13 cellular contexts compared by ENCODE assay signal in the genomic region with DNA sequence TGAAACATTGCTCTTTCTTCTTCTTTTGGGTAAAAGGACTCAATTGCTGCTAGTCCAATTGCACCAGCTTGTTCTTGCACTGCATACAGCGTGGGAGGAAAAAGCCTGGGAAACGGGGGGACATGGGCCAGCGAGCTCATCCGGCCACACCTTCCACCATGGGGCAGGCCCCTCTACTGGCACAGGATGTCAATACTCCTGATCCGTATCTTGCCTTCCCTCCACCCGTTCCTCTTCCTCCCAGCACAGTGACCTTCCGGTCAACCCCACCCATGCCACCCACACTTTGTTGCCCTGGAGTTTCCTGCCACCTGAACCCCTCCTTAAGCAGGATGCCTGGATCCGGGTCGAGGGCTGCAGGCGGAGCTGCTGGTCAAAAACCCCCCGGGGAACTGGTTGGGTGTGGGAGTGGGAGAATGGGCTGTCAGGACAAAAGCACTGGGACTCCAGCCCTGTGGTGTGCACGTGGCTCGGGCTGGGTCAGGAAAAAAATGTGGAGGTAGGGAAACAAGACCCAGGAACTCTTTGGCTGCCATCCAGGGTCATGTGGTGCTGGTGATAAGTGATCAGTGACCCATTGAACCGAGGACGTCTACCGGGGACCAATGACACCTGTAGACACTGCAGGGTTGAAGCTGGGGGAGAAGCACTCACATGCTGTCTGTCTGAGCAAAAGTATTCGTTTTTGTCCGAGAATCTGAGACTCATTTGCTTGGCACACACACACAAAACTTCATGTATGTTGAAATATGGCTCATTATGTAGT. TPM values are rescaled to one million over a fixed set of nuclear protein-coding genes. Genes with fewer than 3 reads are reported as not detected.
DNase-seq lines count a peak whose midpoint lies in the region; ATAC-seq and TF ChIP-seq lines count a peak whose summit lies in the region.
"Had no signal": no experiment of that assay in that cellular context is flagged by ENCODE, and none has a peak within 500 bp of the region (broad histone marks: within the 10 kb centered on the region; RNA-seq: fewer than 3 reads in every experiment).

No MANE protein-coding gene starts in this region.

- no peak overlapping the region for H3K14ac ChIP-seq in mesenchymal stem cell (ENCODE audit: low read length in 2 of 2)

- H3K9me2 ChIP-seq in OCI-LY7 (ENCODE audit: insufficient read depth, low read length) = no peaks in the 10 kb centered on the region

- H2BK15ac ChIP-seq in mesenchymal stem cell (ENCODE audit: low read depth, poor library complexity, severe bottlenecking) = no peak overlapping the region

- no peak overlapping the region for H4K91ac ChIP-seq in mesenchymal stem cell (ENCODE audit: low read length)

- no TSS peak for BruUV-seq in OCI-LY7 (replicated peaks; lab: Mats Ljungman, UMichigan)

- H2BK120ac ChIP-seq in mesenchymal stem cell (ENCODE audit: low read depth, low read length) = no peak overlapping the region

- peak overlapping the region in 6 of 7 donors; percentile 52 to 74 (median 64) for H3K4me3 Mint-ChIP-seq in CD8-positive, alpha-beta memory T cell
- peak overlapping the region; percentile 45 for H3K4me3 Mint-ChIP-seq in natural killer cell
- no peak overlapping the region for H3K4me3 Mint-ChIP-seq in glutamatergic neuron (ENCODE audit: unreplicated experiment)

- 79% methylated on average over 16 of the region's 18 CpGs for WGBS in mesenchymal stem cell

- CTCF ChIA-PET in CD8-positive, alpha-beta memory T cell (lab: Charles Lee) = interaction anchor here (0.9 to 6.5 kb wide), 5 partner anchors 14 to 149 kb away, joined by 3 to 57 read pairs (median 5); partner anchors contain the start of gene PFKFB3
- CTCF ChIA-PET in OCI-LY7 (lab: Charles Lee; ENCODE audit: unreplicated experiment) = interaction anchor here (1.1 to 1.4 kb wide), 3 partner anchors 8 to 34 kb away, joined by 3 to 5 read pairs (median 4); partner anchors contain the start of gene IL2RA

- intact Hi-C loops in OCI-LY7 (cut with micrococcal nuclease; ENCODE audit: unreplicated experiment) = loop anchor here (5.0 to 10.0 kb wide), 2 partner anchors 212 to 469 kb away; no protein-coding TSS in a partner anchor
- intact Hi-C loops in natural killer cell (cut with micrococcal nuclease) = loop anchor here (2.0 kb wide), 1 partner anchor 77 kb away; the partner anchor contains the start of gene IL15RA

- no peak for DNase-seq in CD8-positive, alpha-beta memory T cell
- no peak for DNase-seq in OCI-LY7 (ENCODE audit: low spot score)
- peak; percentile 43 for DNase-seq in ecto neural progenitor cell (ENCODE audit: low spot score)
- no peak for DNase-seq in natural killer cell
- no peak for DNase-seq in NCI-H2107 (lab: John Stamatoyannopoulos, UW)
- no peak for DNase-seq in mesenchymal stem cell
- DNase-seq in glutamatergic neuron = no peak
- DNase-seq: hippocampal formation, NCI-H2029, retina, T-helper 9 cell had no signal

- H3K4me2 ChIP-seq in OCI-LY7 (ENCODE audit: low read length) = peak overlapping the region; percentile 81
- H3K4me2 ChIP-seq in mesenchymal stem cell (ENCODE audit: low read length, poor library complexity, severe bottlenecking) = no peak overlapping the region

- H3K9me3 ChIP-seq in CD8-positive, alpha-beta memory T cell (ENCODE audit: low read length) = no peaks in the 10 kb centered on the region
- no peaks in the 10 kb centered on the region for H3K9me3 ChIP-seq in OCI-LY7 (ENCODE audit: low read length)
- no peaks in the 10 kb centered on the region for H3K9me3 ChIP-seq in mesenchymal stem cell (ENCODE audit: control insufficient read depth, low read length)

- no peak overlapping the region for H2BK12ac ChIP-seq in mesenchymal stem cell (ENCODE audit: low read length in 2 of 2)

- H2AFZ ChIP-seq in OCI-LY7 (ENCODE audit: low read length) = peak overlapping the region; percentile 22; the same call in 1 of the 2 replicates
- H2AFZ ChIP-seq in mesenchymal stem cell (ENCODE audit: low read depth, low read length) = no peak overlapping the region

- H3K9me3 Mint-ChIP-seq in CD8-positive, alpha-beta memory T cell = no peaks in the 10 kb centered on the region
- H3K9me3 Mint-ChIP-seq in natural killer cell = no peaks in the 10 kb centered on the region
- H3K9me3 Mint-ChIP-seq in glutamatergic neuron (ENCODE audit: unreplicated experiment) = peaks cover 2% of the 10 kb centered on the region

- H2AK5ac ChIP-seq in mesenchymal stem cell (ENCODE audit: low read length, severe bottlenecking) = no peak overlapping the region

- no peak overlapping the region for H3K18ac ChIP-seq in mesenchymal stem cell (ENCODE audit: low read depth in 1 of 2, low read length in 2 of 2)

- peaks cover 28% of the 10 kb centered on the region; the same call in 1 of the 2 replicates for H3K79me2 ChIP-seq in OCI-LY7 (ENCODE audit: insufficient read depth, low read depth, low read length)

- no peaks in the 10 kb centered on the region for H4K20me1 ChIP-seq in OCI-LY7 (ENCODE audit: insufficient read depth, low read length)

- H3K36me3 Mint-ChIP-seq in CD8-positive, alpha-beta memory T cell = peaks cover 0 to 5% (median 0%) of the 10 kb centered on the region in 3 donors
- no peaks in the 10 kb centered on the region for H3K36me3 Mint-ChIP-seq in natural killer cell
- H3K36me3 Mint-ChIP-seq in glutamatergic neuron (ENCODE audit: unreplicated experiment) = no peaks in the 10 kb centered on the region

- no peaks in the 10 kb centered on the region for H3K79me1 ChIP-seq in mesenchymal stem cell (replicated peaks; ENCODE audit: low read length, poor library complexity, severe bottlenecking)

- H3K4me3 ChIP-seq in CD8-positive, alpha-beta memory T cell (ENCODE audit: low read length) = no peak overlapping the region
- peak overlapping the region; percentile 27 for H3K4me3 ChIP-seq in OCI-LY7 (ENCODE audit: low read depth, low read length, poor library complexity, severe bottlenecking)
- H3K4me3 ChIP-seq in mesenchymal stem cell (ENCODE audit: insufficient read depth in 1 of 2, low read depth in 1 of 2, low read length in 2 of 2) = no peak overlapping the region
- H3K4me3 ChIP-seq: cardiac muscle cell had no signal

- H3K27me3 ChIP-seq in CD8-positive, alpha-beta memory T cell (ENCODE audit: insufficient read depth, low read length, poor library complexity, severe bottlenecking) = no peaks in the 10 kb centered on the region
- peaks cover 25 to 31% of the 10 kb centered on the region in 2 experiments for H3K27me3 ChIP-seq in mesenchymal stem cell (ENCODE audit: control insufficient read depth in 1 of 2, insufficient read depth in 1 of 2, low read length in 2 of 2)
- H3K27me3 ChIP-seq: cardiac muscle cell had no signal

- POLR2A ChIA-PET in CD8-positive, alpha-beta memory T cell (lab: Charles Lee) = interaction anchor here (1.2 kb wide), 1 partner anchor 32 kb away, joined by 4 read pairs; no protein-coding TSS in a partner anchor
- POLR2A ChIA-PET in OCI-LY7 (lab: Charles Lee) = interaction anchor here (0.6 to 7.2 kb wide), 4 partner anchors 8 to 16 kb away, joined by 4 to 110 read pairs (median 6); partner anchors contain the start of gene IL2RA

- H3K4me1 Mint-ChIP-seq in CD8-positive, alpha-beta memory T cell = peaks cover 69 to 91% (median 84%) of the 10 kb centered on the region in 3 donors
- H3K4me1 Mint-ChIP-seq in natural killer cell (peaks cover 55 to 62% of the 10 kb centered on the region in 2 donors), glutamatergic neuron (ENCODE audit: low read depth, unreplicated experiment) (peaks cover 2% of the 10 kb centered on the region)

- no peaks in the 10 kb centered on the region for H3K36me3 ChIP-seq in CD8-positive, alpha-beta memory T cell (ENCODE audit: insufficient read depth, low read length)
- H3K36me3 ChIP-seq in OCI-LY7 (ENCODE audit: insufficient read depth, low read length) (peaks cover 14% of the 10 kb centered on the region; the same call in 1 of the 2 replicates), mesenchymal stem cell (ENCODE audit: control insufficient read depth in 1 of 2, insufficient read depth in 2 of 2, low read depth in 1 of 2, low read length in 2 of 2) (no peaks in the 10 kb centered on the region)
- H3K36me3 ChIP-seq: cardiac muscle cell had no signal

- peaks cover 54% of the 10 kb centered on the region for H3K4me1 ChIP-seq in CD8-positive, alpha-beta memory T cell (ENCODE audit: insufficient read depth, low read length)
- peaks cover 95% of the 10 kb centered on the region for H3K4me1 ChIP-seq in OCI-LY7 (ENCODE audit: insufficient read depth, low read length, poor library complexity, severe bottlenecking)
- H3K4me1 ChIP-seq in mesenchymal stem cell (ENCODE audit: control insufficient read depth, insufficient read depth, low read depth, low read length) = peaks cover 2% of the 10 kb centered on the region

- ATAC-seq in natural killer cell = no peak
- no peak for ATAC-seq in HG03097 (IDR thresholded peaks at IDR 0.05; ENCODE audit: low FRiP score, unreplicated experiment)

- no peak overlapping the region for H3K23ac ChIP-seq in mesenchymal stem cell (ENCODE audit: low read length in 2 of 2)

- H2BK5ac ChIP-seq in mesenchymal stem cell (ENCODE audit: low read depth, low read length, poor library complexity, severe bottlenecking) = no peak overlapping the region

- no peak overlapping the region for H3K27ac ChIP-seq in CD8-positive, alpha-beta memory T cell (ENCODE audit: low read depth, low read length)
- H3K27ac ChIP-seq in OCI-LY7 (ENCODE audit: low read depth, low read length, poor library complexity, severe bottlenecking) (peak overlapping the region; percentile 94), mesenchymal stem cell (ENCODE audit: low read length, poor library complexity, severe bottlenecking) (no peak overlapping the region)
- H3K27ac ChIP-seq: cardiac muscle cell had no signal

- TF ChIP-seq CTCF in OCI-LY7 (conservative IDR thresholded peaks at IDR 0.05; ENCODE audit: low read length) = no peak
- no peak for TF ChIP-seq CTCF in natural killer cell (IDR thresholded peaks at IDR 0.05)
- no peak for TF ChIP-seq CTCF in glutamatergic neuron (IDR thresholded peaks at IDR 0.05; ENCODE audit: partially characterized antibody, unreplicated experiment)

- H3K27ac Mint-ChIP-seq in CD8-positive, alpha-beta memory T cell = peak overlapping the region in 7 of 8 donors; percentile 28 to 89 (median 78)
- H3K27ac Mint-ChIP-seq in natural killer cell (peak overlapping the region; percentile 52 to 99), glutamatergic neuron (ENCODE audit: unreplicated experiment) (no peak overlapping the region)

- peaks cover 0 to 5% of the 10 kb centered on the region in 2 donors for H3K27me3 Mint-ChIP-seq in CD8-positive, alpha-beta memory T cell
- peaks cover 3 to 6% of the 10 kb centered on the region in 2 donors for H3K27me3 Mint-ChIP-seq in natural killer cell (ENCODE audit: low read depth in 2 of 2)
- peaks cover 5% of the 10 kb centered on the region for H3K27me3 Mint-ChIP-seq in glutamatergic neuron (ENCODE audit: unreplicated experiment)

- no peak overlapping the region for H4K8ac ChIP-seq in mesenchymal stem cell (ENCODE audit: low read length)

- H3K9ac ChIP-seq in mesenchymal stem cell (ENCODE audit: low read length) = no peak overlapping the region

- H3K4ac ChIP-seq in mesenchymal stem cell (ENCODE audit: low read depth in 1 of 2, low read length in 2 of 2) = no peak overlapping the region

RNA-seq across cellular contexts. Expression of gene IL2RA, which starts 8.2 kb away (rescaled TPM):
- 1,000 to 10,000 TPM; 1,178 to 1,224 TPM for total RNA-seq in CD8-positive, alpha-beta memory T cell
- 8.3 TPM for polyA plus RNA-seq in CD8-positive, alpha-beta memory T cell
- total RNA-seq in OCI-LY7 (2014; rRNA removed; shearing (Covaris generic)) = 24.0 and 24.3 TPM in 2 replicates
- total RNA-seq in OCI-LY7 (2022) = 22.3 and 27.5 TPM in 2 replicates
- 10 to 100 TPM in 1 of 3 donors, 1 to 10 TPM in 2; 3.4 to 11.2 (median 3.7) TPM for total RNA-seq in natural killer cell
- not detected for polyA plus RNA-seq in mesenchymal stem cell (2013, experiment 1 of 2)
- polyA plus RNA-seq in mesenchymal stem cell (2013, experiment 2 of 2) = not detected
- not detected for total RNA-seq in glutamatergic neuron (ENCODE audit: unreplicated experiment)
- total RNA-seq: cardiac muscle cell had no signal
- polyA plus RNA-seq: cardiac muscle cell had no signal

RNA-seq across cellular contexts. Expression of gene RBM17, which starts 34.8 kb away (rescaled TPM):
- total RNA-seq in CD8-positive, alpha-beta memory T cell = 100 to 1,000 TPM; 269 to 282 TPM
- 91.8 TPM for polyA plus RNA-seq in CD8-positive, alpha-beta memory T cell
- 103 and 152 TPM in 2 replicates for total RNA-seq in OCI-LY7 (2014; rRNA removed; shearing (Covaris generic))
- total RNA-seq in OCI-LY7 (2022) (248 and 266 TPM in 2 replicates), natural killer cell (100 to 1,000 TPM; 120 to 147 (median 147) TPM), glutamatergic neuron (ENCODE audit: unreplicated experiment) (171 TPM)
- polyA plus RNA-seq in mesenchymal stem cell (2013, experiment 1 of 2) = 78.5 TPM
- 73.5 TPM for polyA plus RNA-seq in mesenchymal stem cell (2013, experiment 2 of 2)

Comparison
In these comparisons a context has a peak if more than half of its experiments do, and no peak if none do; other contexts are left out.
1. RNA of gene IL2RA, which starts 8.2 kb away (total RNA-seq): 1,178 to 1,224 TPM in CD8-positive, alpha-beta memory T cell; 22.3 to 27.5 TPM in OCI-LY7, 3.4 to 11.2 TPM in natural killer cell and not detected in glutamatergic neuron (single experiment); every median in the first group is over 10 times any median in the second.